ENCODE assay signal across 17 cellular contexts in genomic region chr1:222079546-222079945, GRCh38.
"Had no signal": no experiment of that assay in that cellular context is flagged by ENCODE, and none has a peak within 500 bp of the region (broad histone marks: within the 10 kb centered on the region; RNA-seq: fewer than 3 reads in every experiment).

No MANE protein-coding gene starts in this region.

- ATAC-seq: esophagus mucosa, left lobe of liver, natural killer cell had no signal

- H3K27me3 ChIP-seq: heart right ventricle, ovary, right atrium auricular region, sigmoid colon, suprapubic skin, thyroid gland, upper lobe of left lung, vagina had no signal

- H3K4me2 ChIP-seq: smooth muscle cell had no signal

- DNase-seq: effector memory CD4-positive, alpha-beta T cell; hypothalamus; islet precursor cell; natural killer cell; ovary; stimulated activated CD4-positive, alpha-beta T cell treated with anti-CD3 and anti-CD28 coated beads, Interleukin-2, amount 100 ng/mL, for 48 hours; stimulated activated naive CD4-positive, alpha-beta T cell treated with Interleukin-2 at 50 U/mL for 16 hours; upper lobe of left lung had no signal

- H3K27ac ChIP-seq: ovary, right atrium auricular region, sigmoid colon, suprapubic skin, thyroid gland, upper lobe of left lung, vagina had no signal

- H3K4me3 ChIP-seq: heart right ventricle, ovary, right atrium auricular region, sigmoid colon, smooth muscle cell, suprapubic skin, thyroid gland, upper lobe of left lung, vagina had no signal

- H3K4me1 ChIP-seq: right atrium auricular region, suprapubic skin, upper lobe of left lung, vagina had no signal

- H3K9me3 ChIP-seq: ovary, sigmoid colon, suprapubic skin, thyroid gland, upper lobe of left lung, vagina had no signal

- H3K36me3 ChIP-seq: heart right ventricle, ovary, right atrium auricular region, sigmoid colon, suprapubic skin, thyroid gland, upper lobe of left lung, vagina had no signal
